ENCODE assay signal across 22 cellular contexts in the genomic region with DNA sequence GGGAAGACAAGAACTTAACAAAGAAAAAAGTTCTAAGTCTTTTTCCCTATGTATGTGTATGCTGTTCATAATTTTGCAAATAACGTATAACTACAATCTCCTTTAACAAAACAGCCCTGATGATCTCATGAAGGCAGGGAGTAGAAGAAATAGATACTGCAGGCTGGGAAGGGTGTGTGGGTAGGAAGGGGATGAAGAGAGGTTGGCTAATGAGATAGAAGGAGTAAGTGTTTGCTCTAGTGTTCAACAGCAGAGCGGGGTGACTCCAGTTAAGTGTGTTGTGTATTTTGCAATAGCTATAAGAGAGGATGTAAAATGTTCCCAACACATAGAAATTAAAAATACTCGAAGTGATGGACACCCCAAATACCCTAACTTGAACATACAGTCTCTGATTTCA. TPM values are rescaled to one million over a fixed set of nuclear protein-coding genes. Genes with fewer than 3 reads are reported as not detected.
DNase-seq lines count a peak whose midpoint lies in the region; ATAC-seq and TF ChIP-seq lines count a peak whose summit lies in the region.
"Had no signal": no experiment of that assay in that cellular context is flagged by ENCODE, and none has a peak within 500 bp of the region (broad histone marks: within the 10 kb centered on the region; RNA-seq: fewer than 3 reads in every experiment).

No MANE protein-coding gene starts in this region.

- H3K9ac ChIP-seq in neural progenitor cell, result no peak overlapping the region

- no TSS peak for BruUV-seq in Calu3 (replicated peaks; lab: Mats Ljungman, UMichigan)

- no peak for TF ChIP-seq POLR2A in heart left ventricle (IDR thresholded peaks at IDR 0.05)

- H3K4me2 ChIP-seq in neural progenitor cell, result no peak overlapping the region
- H3K4me2 ChIP-seq: PC-9 had no signal

- H3K4me3 ChIP-seq in heart left ventricle, result no peak overlapping the region
- no peak overlapping the region for H3K4me3 ChIP-seq in heart right ventricle
- no peak overlapping the region for H3K4me3 ChIP-seq in neural progenitor cell
- H3K4me3 ChIP-seq in upper lobe of right lung, result no peak overlapping the region
- H3K4me3 ChIP-seq: PC-9, right lobe of liver had no signal

- no peak for ATAC-seq in heart left ventricle
- ATAC-seq in heart right ventricle, result no peak
- peak; percentile 50 for ATAC-seq in upper lobe of right lung
- ATAC-seq: naive thymus-derived CD4-positive, alpha-beta T cell; stimulated activated naive CD8-positive, alpha-beta T cell treated with anti-CD3 and anti-CD28 coated beads, Interleukin-15, Interleukin-2, amounts not matched to agents 100 U/mL and 50 U/mL, for 24 hours had no signal

- DNase-seq in heart left ventricle (no peak), heart right ventricle (no peak), neural progenitor cell (ENCODE audit: low spot score) (no peak), upper lobe of right lung (no peak), NCI-H2107 treated with DMSO at 0.1 percent for 48 hours (lab: John Stamatoyannopoulos, UW; ENCODE audit: unreplicated experiment) (no peak), HuH-7.5 (ENCODE audit: low spot score) (no peak), Calu3 (no peak)
- DNase-seq: activated naive CD4-positive, alpha-beta T cell treated with Interleukin-2 at 50 U/mL for 16 hours; activated T-cell treated with anti-CD3 and anti-CD28 coated beads, Interleukin-2, amount 50 U/mL, for 48 hours; AML-193; glutamatergic neuron; naive thymus-derived CD4-positive, alpha-beta T cell; NCI-H1417 treated with DMSO at 0.1 percent for 48 hours; NCI-H2107; NK-92 treated with Interleukin-12 subunit alpha and Interleukin-12 subunit beta, amount 100 ng/mL, for 24 hours; PC-9; right lobe of liver; stimulated activated naive CD8-positive, alpha-beta T cell treated with anti-CD3 and anti-CD28 coated beads, Interleukin-15, Interleukin-2, amounts not matched to agents 100 U/mL and 50 U/mL, for 24 hours had no signal

- H3K4me3 Mint-ChIP-seq in neural progenitor cell (no peak overlapping the region), Calu3 (ENCODE audit: low read depth, unreplicated experiment) (no peak overlapping the region)
- H3K4me3 Mint-ChIP-seq: memory B cell; naive thymus-derived CD4-positive, alpha-beta T cell; T-helper 1 cell treated with Interleukin-12 subunit alpha and Interleukin-12 subunit beta and Interleukin-4 antibody, amounts not matched to agents 30 μg/mL and 1 μg/mL, for 36 hours; type B pancreatic cell had no signal

- peaks cover 0 to 27% (median 12%) of the 10 kb centered on the region in 9 donors for H3K36me3 ChIP-seq in heart left ventricle
- H3K36me3 ChIP-seq in heart right ventricle, result peaks cover 0 to 40% (median 15%) of the 10 kb centered on the region in 9 donors
- no peaks in the 10 kb centered on the region for H3K36me3 ChIP-seq in neural progenitor cell
- H3K36me3 ChIP-seq in upper lobe of right lung, result peaks cover 10% of the 10 kb centered on the region

- peak overlapping the region in 9 of 12 donors; percentile 1 to 92 (median 79) for H3K27ac ChIP-seq in heart left ventricle
- peak overlapping the region in 5 of 10 donors; percentile 84 to 94 (median 91) for H3K27ac ChIP-seq in heart right ventricle
- peak overlapping the region; percentile 20 for H3K27ac ChIP-seq in cingulate gyrus (ENCODE audit: low read depth, low read length)
- no peak overlapping the region for H3K27ac ChIP-seq in neural progenitor cell
- peak overlapping the region; percentile 37 for H3K27ac ChIP-seq in upper lobe of right lung
- H3K27ac ChIP-seq: PC-9 had no signal

- H3K9me3 Mint-ChIP-seq in neural progenitor cell (no peaks in the 10 kb centered on the region), Calu3 (ENCODE audit: low read depth, unreplicated experiment) (no peaks in the 10 kb centered on the region)
- H3K9me3 Mint-ChIP-seq: memory B cell; T-helper 1 cell treated with Interleukin-12 subunit alpha and Interleukin-12 subunit beta and Interleukin-4 antibody, amounts not matched to agents 30 μg/mL and 1 μg/mL, for 36 hours had no signal

- TF ChIP-seq CTCF in heart left ventricle (IDR thresholded peaks at IDR 0.05), result no peak
- TF ChIP-seq CTCF in heart right ventricle (IDR thresholded peaks at IDR 0.05), result no peak
- TF ChIP-seq CTCF in neural progenitor cell (IDR thresholded peaks at IDR 0.05), result no peak
- no peak for TF ChIP-seq CTCF in upper lobe of right lung (IDR thresholded peaks at IDR 0.05)
- TF ChIP-seq CTCF in Calu3 (IDR thresholded peaks at IDR 0.05; ENCODE audit: unreplicated experiment), result no peak

- H3K36me3 Mint-ChIP-seq in neural progenitor cell (peaks cover 35% of the 10 kb centered on the region), Calu3 (ENCODE audit: insufficient read depth, unreplicated experiment) (peaks cover 24% of the 10 kb centered on the region)

- intact Hi-C loops in heart left ventricle (cut with DNase I), result loop anchor here in 1 of 10 donors (2.0 kb wide), 1 partner anchor 21 kb away; no protein-coding TSS in a partner anchor
- intact Hi-C loops in heart right ventricle (cut with DNase I), result loop anchor here in 1 of 10 donors (2.0 kb wide), 1 partner anchor 15 kb away; no protein-coding TSS in a partner anchor
- intact Hi-C loops in upper lobe of right lung (cut with DNase I), result no loop called here
- intact Hi-C loops in Calu3 (cut with micrococcal nuclease; ENCODE audit: unreplicated experiment), result no loop called here

- H3K9me3 ChIP-seq in heart left ventricle, result peaks cover 0 to 9% (median 0%) of the 10 kb centered on the region in 12 donors
- peaks cover 0 to 10% (median 0%) of the 10 kb centered on the region in 11 donors for H3K9me3 ChIP-seq in heart right ventricle
- H3K9me3 ChIP-seq in neural progenitor cell (ENCODE audit: low read depth), result no peaks in the 10 kb centered on the region
- no peaks in the 10 kb centered on the region for H3K9me3 ChIP-seq in upper lobe of right lung
- H3K9me3 ChIP-seq: right lobe of liver had no signal

- H2AFZ ChIP-seq in neural progenitor cell (replicated peaks), result no peak overlapping the region
- H2AFZ ChIP-seq: PC-9 had no signal

- H3K4me1 Mint-ChIP-seq in neural progenitor cell (peaks cover 19% of the 10 kb centered on the region), Calu3 (ENCODE audit: low read depth, unreplicated experiment) (peaks cover 28% of the 10 kb centered on the region)
- H3K4me1 Mint-ChIP-seq: memory B cell had no signal

- H3K27me3 ChIP-seq in heart left ventricle, result no peaks in the 10 kb centered on the region
- no peaks in the 10 kb centered on the region for H3K27me3 ChIP-seq in heart right ventricle
- no peaks in the 10 kb centered on the region for H3K27me3 ChIP-seq in neural progenitor cell
- H3K27me3 ChIP-seq in upper lobe of right lung, result no peaks in the 10 kb centered on the region
- H3K27me3 ChIP-seq: right lobe of liver had no signal

- H3K27ac Mint-ChIP-seq in neural progenitor cell, result peak overlapping the region; percentile 22
- no peak overlapping the region for H3K27ac Mint-ChIP-seq in Calu3 (ENCODE audit: unreplicated experiment)
- H3K27ac Mint-ChIP-seq: memory B cell; naive thymus-derived CD4-positive, alpha-beta T cell; T-helper 1 cell treated with Interleukin-12 subunit alpha and Interleukin-12 subunit beta and Interleukin-4 antibody, amounts not matched to agents 30 μg/mL and 1 μg/mL, for 36 hours; type B pancreatic cell had no signal

- peaks cover 4% of the 10 kb centered on the region for H3K79me2 ChIP-seq in neural progenitor cell (ENCODE audit: low read depth)

- CTCF ChIA-PET in Calu3 (lab: Charles Lee), result interaction anchor here (1.2 to 1.3 kb wide), 2 partner anchors 9 to 10 kb away, joined by 3 read pairs; no protein-coding TSS in a partner anchor

- H3K27me3 Mint-ChIP-seq in neural progenitor cell (ENCODE audit: insufficient read depth, low read depth) (peaks cover 2% of the 10 kb centered on the region), Calu3 (ENCODE audit: unreplicated experiment) (no peaks in the 10 kb centered on the region)
- H3K27me3 Mint-ChIP-seq: memory B cell; naive thymus-derived CD4-positive, alpha-beta T cell; type B pancreatic cell had no signal

- H4K20me1 ChIP-seq in neural progenitor cell (ENCODE audit: low read depth), result peaks cover 23% of the 10 kb centered on the region

- WGBS in heart left ventricle, 4 donors, result 80 to 89% (median 85%) methylated on average over 3 of the region's 3 CpGs
- WGBS in heart right ventricle, 2 donors, result 87 to 91% methylated on average over 3 of the region's 3 CpGs

- H3K4me1 ChIP-seq in heart left ventricle (peaks cover 7 to 66% (median 44%) of the 10 kb centered on the region in 12 donors), heart right ventricle (peaks cover 28 to 63% (median 47%) of the 10 kb centered on the region in 9 donors), neural progenitor cell (peaks cover 13% of the 10 kb centered on the region), upper lobe of right lung (peaks cover 36% of the 10 kb centered on the region)

- H3F3A ChIP-seq in neural progenitor cell (ENCODE audit: low read depth), result no peaks in the 10 kb centered on the region

RNA-seq across cellular contexts. Expression of a gene that starts 20.1 kb away (rescaled TPM):
- total RNA-seq in heart left ventricle (100 to 1,000 TPM in 1 of 9 donors, 10 to 100 TPM in 8; 29.7 to 145 (median 63.8) TPM), heart right ventricle (10 to 100 TPM; 33.4 to 66.0 (median 46.0) TPM), neural progenitor cell (ENCODE audit: low replicate concordance) (48.5 and 66.7 TPM in 2 replicates), upper lobe of right lung (159 TPM), Calu3 (2022) (77.2 and 80.4 TPM in 2 replicates)
- polyA plus RNA-seq in heart left ventricle (10 to 100 TPM; 23.1 to 72.8 TPM), heart right ventricle (10 to 100 TPM; 26.0 to 36.4 TPM)
